Comparison of ENCODE assay signal across 14 cellular contexts in genomic region chr5:130333089-130333488, GRCh38.
DNase-seq lines count a peak whose midpoint lies in the region; ATAC-seq and TF ChIP-seq lines count a peak whose summit lies in the region.
"Had no signal": no experiment of that assay in that cellular context is flagged by ENCODE, and none has a peak within 500 bp of the region (broad histone marks: within the 10 kb centered on the region; RNA-seq: fewer than 3 reads in every experiment).

No MANE protein-coding gene starts in this region.

- H3K4me1 ChIP-seq in adipocyte (ENCODE audit: control insufficient read depth, insufficient read depth, low read length) (peaks cover 17% of the 10 kb centered on the region), mucosa of descending colon (ENCODE audit: low read depth) (no peaks in the 10 kb centered on the region)
- H3K4me1 ChIP-seq: neural progenitor cell had no signal

- H3K27me3 ChIP-seq in adipocyte (replicated peaks; ENCODE audit: control insufficient read depth, insufficient read depth, low read length), result no peaks in the 10 kb centered on the region
- H3K27me3 ChIP-seq: adrenal gland, neural progenitor cell had no signal

- H3K9ac ChIP-seq in adipocyte (ENCODE audit: low read length), result no peak overlapping the region
- H3K9ac ChIP-seq: neural progenitor cell had no signal

- peak; percentile 16 for DNase-seq in GM04504 (ENCODE audit: low read depth)
- peak; percentile 68 for DNase-seq in adipocyte (ENCODE audit: low read depth)
- peak; percentile 86 for DNase-seq in fibroblast of pulmonary artery (ENCODE audit: low read depth)
- no peak for DNase-seq in mucosa of descending colon
- no peak for DNase-seq in NK-92 (lab: John Stamatoyannopoulos, UW; ENCODE audit: unreplicated experiment)
- DNase-seq in head of caudate nucleus, result no peak
- DNase-seq in T-helper 2 cell, result no peak
- DNase-seq: activated CD4-positive, alpha-beta T cell treated with anti-CD3 and anti-CD28 coated beads for 1 hour; activated T-cell treated with anti-CD3 and anti-CD28 coated beads for 4 hours; adrenal gland; effector memory CD4-positive, alpha-beta T cell; NCI-H1048 had no signal

- H3K4me3 ChIP-seq in adipocyte (ENCODE audit: low read length), result no peak overlapping the region
- H3K4me3 ChIP-seq in fibroblast of pulmonary artery (replicated peaks; ENCODE audit: low read depth, low read length), result no peak overlapping the region
- H3K4me3 ChIP-seq in mucosa of descending colon, result no peak overlapping the region
- H3K4me3 ChIP-seq: adrenal gland, lung, neural progenitor cell had no signal

- TF ChIP-seq CTCF in fibroblast of pulmonary artery (IDR thresholded peaks at IDR 0.05; ENCODE audit: low read length, missing control alignments) (no peak), mucosa of descending colon (IDR thresholded peaks at IDR 0.05) (no peak)

- intact Hi-C loops in mucosa of descending colon (cut with DNase I, micrococcal nuclease) (no loop called here), head of caudate nucleus (cut with DNase I) (no loop called here)

- ATAC-seq in mucosa of descending colon, result no peak

- H3K36me3 ChIP-seq in adipocyte (ENCODE audit: control insufficient read depth, insufficient read depth, low read length, severe bottlenecking), result no peaks in the 10 kb centered on the region
- H3K36me3 ChIP-seq in mucosa of descending colon (ENCODE audit: low read depth), result no peaks in the 10 kb centered on the region
- H3K36me3 ChIP-seq: adrenal gland, neural progenitor cell had no signal

- no peaks in the 10 kb centered on the region for H3K9me3 ChIP-seq in adipocyte (ENCODE audit: control insufficient read depth, low read length)
- no peaks in the 10 kb centered on the region for H3K9me3 ChIP-seq in mucosa of descending colon
- H3K9me3 ChIP-seq: adrenal gland had no signal

Comparison
In these comparisons a context has a peak if more than half of its experiments do, and no peak if none do; other contexts are left out.
1. DNase-seq: peak in GM04504 (single experiment), adipocyte (single experiment) and fibroblast of pulmonary artery (single experiment); none in mucosa of descending colon (0 of 3), NK-92 (single experiment), head of caudate nucleus (0 of 42) and T-helper 2 cell (0 of 5).